1 cellular context compared by ENCODE assay signal in the genomic region with DNA sequence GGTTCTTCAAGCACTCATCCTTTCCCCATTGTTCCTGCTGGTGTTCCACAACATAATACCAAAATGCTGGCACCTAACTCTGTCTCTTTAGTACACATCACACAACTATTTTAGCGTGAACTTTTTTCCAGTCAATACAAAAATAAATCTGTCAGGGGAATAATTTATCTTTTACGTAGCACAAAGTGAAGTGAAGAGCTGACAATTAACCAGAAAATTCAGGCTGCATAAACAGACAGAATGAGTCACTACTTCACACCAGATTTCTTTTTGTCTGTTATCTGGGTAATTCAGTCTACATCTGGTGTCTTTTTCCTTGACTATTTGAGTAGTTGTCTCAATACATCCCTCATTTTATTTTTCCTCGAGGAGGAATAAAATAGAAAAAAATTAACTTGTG.
TF ChIP-seq lines count a peak whose summit lies in the region.

No MANE protein-coding gene starts in this region.

TF ChIP-seq in endothelial cell of umbilical vein, 7 proteins besides CTCF, POLR2A, EP300 and RAD21 (continued from another document):
- TF ChIP-seq POLR2AphosphoS5 (IDR thresholded peaks at IDR 0.05; ENCODE audit: insufficient read depth, low read depth, low read length) (no peak), JUN (IDR thresholded peaks at IDR 0.05; ENCODE audit: borderline replicate concordance, insufficient read depth, insufficient read length, low read depth) (peak; percentile 91)
- TF ChIP-seq, protein P1, sequence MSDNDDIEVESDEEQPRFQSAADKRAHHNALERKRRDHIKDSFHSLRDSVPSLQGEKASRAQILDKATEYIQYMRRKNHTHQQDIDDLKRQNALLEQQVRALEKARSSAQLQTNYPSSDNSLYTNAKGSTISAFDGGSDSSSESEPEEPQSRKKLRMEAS (IDR thresholded peaks at IDR 0.05; ENCODE audit: insufficient read depth, insufficient read length), result no peak
TF ChIP-seq in endothelial cell of umbilical vein: peak in this region for 2.
